Comparison of ENCODE assay signal across 1 cellular context in genomic region chr6:25489399-25489798, GRCh38.
TF ChIP-seq lines count a peak whose summit lies in the region.

No MANE protein-coding gene starts in this region.

TF ChIP-seq in H1, 55 proteins besides CTCF, POLR2A, EP300 and RAD21:
- TF ChIP-seq CREB1 (IDR thresholded peaks at IDR 0.05) (no peak), NANOG (IDR thresholded peaks at IDR 0.05; ENCODE audit: insufficient read depth, low read depth, low read length, poor library complexity, severe bottlenecking) (no peak), TAF7 (optimal IDR thresholded peaks at IDR 0.05; ENCODE audit: borderline replicate concordance, low read depth, low read length) (no peak), ATF3 (IDR thresholded peaks at IDR 0.05; ENCODE audit: insufficient read depth, low read depth, low read length) (no peak), SP2 (IDR thresholded peaks at IDR 0.05; ENCODE audit: low read length) (no peak), CHD1 (IDR thresholded peaks at IDR 0.05; ENCODE audit: low read depth, low read length) (no peak), YY1 (IDR thresholded peaks at IDR 0.05; ENCODE audit: low read depth, low read length) (peak; percentile 88; the same call in 1 of the 2 replicates), KDM1A (IDR thresholded peaks at IDR 0.05; ENCODE audit: borderline replicate concordance, low read length) (no peak)
